10 cellular contexts compared by ENCODE assay signal in the genomic region with DNA sequence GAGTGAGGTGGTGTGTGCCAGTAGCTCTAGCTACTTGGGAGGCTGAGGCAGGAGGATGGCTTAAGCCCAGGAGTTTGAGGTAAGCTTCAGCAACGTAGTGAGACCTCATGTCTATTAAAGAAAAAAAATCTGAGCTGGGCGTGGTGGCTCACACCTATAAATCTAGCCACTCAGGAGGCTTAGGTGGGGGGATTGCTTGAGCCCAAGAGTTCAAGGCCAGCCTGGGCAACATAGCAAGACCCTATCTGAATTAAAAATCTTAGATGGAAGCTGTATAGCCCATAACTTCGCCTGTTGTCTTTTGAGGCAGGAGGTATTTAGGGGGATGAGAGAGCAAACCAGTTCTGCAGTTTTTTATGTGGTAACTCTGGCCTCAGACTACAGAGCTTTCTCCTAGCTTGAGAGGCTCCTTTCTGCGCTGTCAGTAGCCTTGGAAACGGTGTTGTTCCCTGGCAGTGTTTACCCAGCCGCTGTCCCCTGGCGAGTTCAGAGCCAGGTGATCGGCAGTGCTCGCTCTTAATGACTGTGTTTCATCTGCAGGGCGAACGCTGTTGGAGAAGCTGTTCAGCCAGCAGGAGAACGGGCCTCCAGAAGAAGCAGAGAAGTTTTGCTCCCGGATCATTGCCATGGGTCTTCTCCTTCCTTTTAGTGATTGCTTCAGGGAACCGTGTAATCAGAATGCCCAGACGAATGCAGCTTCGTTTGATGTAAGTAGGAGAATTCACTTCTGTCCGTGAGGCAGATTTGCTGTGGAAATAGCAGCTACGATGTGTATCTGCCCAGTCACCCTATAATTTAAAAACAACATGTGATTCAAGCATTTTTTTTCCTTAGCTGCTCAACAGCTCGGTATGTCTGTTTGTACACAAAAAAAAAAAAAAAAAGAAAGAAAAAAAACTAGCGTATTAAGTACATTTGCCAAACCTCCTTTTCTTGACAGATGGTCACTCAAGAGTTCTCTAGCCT. TPM values are rescaled to one million over a fixed set of nuclear protein-coding genes. Genes with fewer than 3 reads are reported as not detected.
DNase-seq lines count a peak whose midpoint lies in the region; ATAC-seq, FAIRE-seq and TF ChIP-seq lines count a peak whose summit lies in the region.
"Had no signal": no experiment of that assay in that cellular context is flagged by ENCODE, and none has a peak within 500 bp of the region (broad histone marks: within the 10 kb centered on the region; RNA-seq: fewer than 3 reads in every experiment).

No MANE protein-coding gene starts in this region.

- no peak for TF ChIP-seq CTCF in pancreas (IDR thresholded peaks at IDR 0.05)
- no peak for TF ChIP-seq CTCF in GM20000 (IDR thresholded peaks at IDR 0.05; ENCODE audit: extremely low read depth, missing control alignments)

- H3K27me3 ChIP-seq in pancreas (peaks cover 0 to 4% (median 0%) of the 10 kb centered on the region in 4 donors), aorta (ENCODE audit: control insufficient read depth in 1 of 2, insufficient read depth in 2 of 2, low read length in 1 of 2) (no peaks in the 10 kb centered on the region)

- H3K36me3 ChIP-seq in pancreas (no peaks in the 10 kb centered on the region), aorta (ENCODE audit: control insufficient read depth in 1 of 2, insufficient read depth in 2 of 2, low read length in 1 of 2) (no peaks in the 10 kb centered on the region)

- FAIRE-seq in pancreas (lab: Jason Lieb, UNC): no peak

- peak; percentile 25 for DNase-seq in H4 (ENCODE audit: low spot score)
- peak; percentile 96 for DNase-seq in NCI-H345 (lab: John Stamatoyannopoulos, UW)
- peak; percentile 79 for DNase-seq in fibroblast of peridontal ligament (ENCODE audit: extremely low read depth)
- DNase-seq in pancreas: peak in 5 of 6 donors; percentile 26 to 59 (median 42)
- no peak for DNase-seq in GM20000 (ENCODE audit: low spot score)
- DNase-seq in aorta: no peak
- DNase-seq: activated CD4-positive, alpha-beta T cell treated with anti-CD3 and anti-CD28 coated beads, Interleukin-2, amount 50 U/mL, for 48 hours; OCI-M1 had no signal

- intact Hi-C loops in pancreas (cut with DNase I) (no loop called here), aorta (cut with DNase I) (no loop called here)

- WGBS in pancreas, 2 donors: 17% methylated on average over 20 of the region's 20 CpGs
- WGBS in aorta, 2 donors: 27 to 31% methylated on average over 20 of the region's 20 CpGs

- H3K27ac ChIP-seq in pancreas (peak overlapping the region in 1 of 4 donors; percentile 18), aorta (ENCODE audit: low read depth in 1 of 2, low read length in 2 of 2) (no peak overlapping the region)

- H3K4me3 ChIP-seq in pancreas (no peak overlapping the region), aorta (ENCODE audit: low read length in 2 of 2) (no peak overlapping the region)

- H3K9me3 ChIP-seq in pancreas (no peaks in the 10 kb centered on the region), aorta (ENCODE audit: control insufficient read depth, low read length) (no peaks in the 10 kb centered on the region)

- ATAC-seq in pancreas: peak; percentile 84 to 99 (median 94)
- ATAC-seq in GM21390 (IDR thresholded peaks at IDR 0.05; ENCODE audit: unreplicated experiment): no peak
- no peak for ATAC-seq in HG03175 (IDR thresholded peaks at IDR 0.05; ENCODE audit: unreplicated experiment)
- ATAC-seq in aorta (ENCODE audit: low FRiP score): no peak

- H3K4me1 ChIP-seq in pancreas: no peaks in the 10 kb centered on the region
- no peaks in the 10 kb centered on the region for H3K4me1 ChIP-seq in aorta (ENCODE audit: control insufficient read depth in 1 of 2, insufficient read depth in 2 of 2, low read length in 2 of 2)

RNA-seq across cellular contexts. Expression of gene FMN2, which starts 31.2 kb away (rescaled TPM):
- total RNA-seq in H4 (2014; rRNA removed; shearing (Covaris generic)): 1.9 and 5.2 TPM in 2 replicates
- total RNA-seq in pancreas (1 to 10 TPM in 4 of 6 donors, under 1 TPM in 2; 0.56 to 3.5 (median 1.8) TPM), aorta (1 to 10 TPM in 1 of 2 donors, under 1 TPM in 1; 0.94 to 1.1 TPM)
- polyA plus RNA-seq in pancreas (1 to 10 TPM; 1.7 to 8.2 TPM), aorta (under 1 TPM; 0.10 to 0.88 TPM)

Comparison
In these comparisons a context has a peak if more than half of its experiments do, and no peak if none do; other contexts are left out.
1. DNase-seq: peak in H4 (single experiment), NCI-H345 (single experiment), fibroblast of peridontal ligament (single experiment) and pancreas (5 of 6); none in GM20000 (single experiment) and aorta (0 of 2).
2. ATAC-seq: peak in pancreas (4 of 4); none in GM21390 (single experiment), HG03175 (single experiment) and aorta (single experiment).